In the genomic region with DNA sequence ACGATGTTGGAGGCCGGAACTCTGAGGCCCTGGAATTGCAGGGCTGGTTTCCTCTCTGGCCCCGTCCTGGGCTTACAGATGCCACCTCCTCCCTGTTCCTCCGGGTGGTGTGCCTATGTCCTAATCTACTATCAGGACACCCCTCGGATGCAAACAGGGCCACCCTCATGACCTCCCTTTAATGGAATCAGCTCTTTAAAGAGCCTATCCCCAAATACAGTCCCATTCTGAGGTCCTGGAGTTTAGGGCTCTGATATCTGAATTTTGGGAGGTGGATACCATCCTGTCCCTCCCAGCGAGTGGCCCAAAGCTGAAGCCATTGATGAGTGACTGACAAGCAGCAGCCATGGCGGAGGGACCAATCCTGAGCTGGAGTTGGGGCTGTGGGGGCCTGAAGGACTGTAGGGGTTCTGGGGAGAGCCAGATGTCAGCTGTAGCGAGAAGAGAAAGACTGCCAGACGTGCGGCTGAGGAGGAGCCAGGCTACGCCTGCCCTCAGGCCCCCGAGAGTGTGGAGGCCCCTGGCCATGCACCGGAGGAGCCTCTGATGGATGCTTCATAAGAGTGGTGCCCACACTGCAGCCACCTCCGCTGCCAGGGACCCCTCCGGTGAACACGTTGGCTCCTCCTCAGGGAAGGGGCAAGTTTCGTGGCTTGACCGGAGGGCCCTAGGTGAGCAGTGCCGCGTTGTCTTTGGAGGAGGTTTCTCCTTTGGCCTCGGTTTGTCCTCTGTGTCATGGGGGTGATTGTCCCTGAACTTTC, we compare ENCODE assay signal across 16 cellular contexts.
"Had no signal": no experiment of that assay in that cellular context is flagged by ENCODE, and none has a peak within 500 bp of the region (broad histone marks: within the 10 kb centered on the region; RNA-seq: fewer than 3 reads in every experiment).

No MANE protein-coding gene starts in this region.

- H3K4me1 ChIP-seq: adrenal gland, psoas muscle, right lobe of liver, testis had no signal

- ATAC-seq: activated CD4-positive, alpha-beta T cell treated with anti-CD3 and anti-CD28 coated beads for 36 hours; psoas muscle; stimulated activated naive CD8-positive, alpha-beta T cell treated with anti-CD3 and anti-CD28 coated beads, Interleukin-15, Interleukin-2, amounts not matched to agents 100 U/mL and 50 U/mL, for 24 hours had no signal

- H3K4me3 ChIP-seq: adrenal gland, hepatocyte, psoas muscle, right lobe of liver, testis had no signal

- H3K9me3 ChIP-seq: right lobe of liver, testis had no signal

- H3K27me3 ChIP-seq: adrenal gland, hepatocyte, right lobe of liver, testis had no signal

- DNase-seq: activated CD4-positive, alpha-beta memory T cell treated with anti-CD3 and anti-CD28 coated beads, Interleukin-2, amount 10 ng/mL, durations not matched to agents 7 days and 5 days; activated CD8-positive, alpha-beta memory T cell treated with anti-CD3 and anti-CD28 coated beads, Interleukin-2, amount 50 U/mL, for 48 hours; activated naive CD4-positive, alpha-beta T cell treated with anti-CD3 and anti-CD28 coated beads, Interleukin-2, amount 50 U/mL, for 16 hours; central memory CD4-positive, alpha-beta T cell; erythroblast; kidney glomerular epithelial cell; midbrain; naive B cell; nucleus accumbens; psoas muscle; stimulated activated naive CD8-positive, alpha-beta T cell treated with anti-CD3 and anti-CD28 coated beads, Interleukin-15, Interleukin-2, amounts not matched to agents 100 U/mL and 50 U/mL, for 24 hours; testis had no signal

- H3K27ac ChIP-seq: adrenal gland, hepatocyte, psoas muscle, right lobe of liver, testis had no signal

- H3K36me3 ChIP-seq: adrenal gland, right lobe of liver had no signal
